30 cellular contexts compared by ENCODE assay signal in the genomic region with DNA sequence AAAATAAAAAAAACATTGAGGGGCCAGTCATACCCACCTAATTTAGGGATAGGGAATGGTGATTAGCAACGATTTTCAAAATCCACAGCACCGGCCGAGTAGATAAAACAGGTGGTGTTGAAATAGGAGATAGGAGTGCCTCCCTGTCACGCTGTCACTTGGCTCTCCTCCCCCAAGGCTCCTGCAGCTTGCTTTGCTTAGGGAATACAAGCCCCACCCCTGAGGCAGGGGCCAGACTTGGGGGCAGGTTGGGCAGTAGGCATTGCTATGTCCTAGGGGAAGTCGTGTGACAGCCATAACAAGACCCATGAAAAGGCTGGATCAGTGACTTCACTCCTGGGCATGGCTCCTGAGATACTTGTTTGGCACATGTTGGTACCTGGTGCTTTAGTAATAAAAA. TPM values are rescaled to one million over a fixed set of nuclear protein-coding genes. Genes with fewer than 3 reads are reported as not detected.
DNase-seq lines count a peak whose midpoint lies in the region; ATAC-seq, FAIRE-seq and TF ChIP-seq lines count a peak whose summit lies in the region.
"Had no signal": no experiment of that assay in that cellular context is flagged by ENCODE, and none has a peak within 500 bp of the region (broad histone marks: within the 10 kb centered on the region; RNA-seq: fewer than 3 reads in every experiment).

No MANE protein-coding gene starts in this region.

- H3K9me3 ChIP-seq in GM12878 (replicated peaks; ENCODE audit: control insufficient read depth, insufficient read depth, low read length) (no peaks in the 10 kb centered on the region), adrenal gland (replicated peaks in 1 of 3) (no peaks in the 10 kb centered on the region)
- H3K9me3 ChIP-seq: A549; BLaER1 treated with 17β-estradiol and CSF1 and Interleukin-3, amounts not matched to agents 10 nM and 100 nM; Caco-2; HAP-1; SJSA1 had no signal

- no peak overlapping the region for H3K4me3 Mint-ChIP-seq in osteocyte (ENCODE audit: unreplicated experiment)
- H3K4me3 Mint-ChIP-seq: CD4-positive, alpha-beta memory T cell; HFFc6 had no signal

- RAD21 ChIA-PET in GM12878 (lab: Charles Lee; ENCODE audit: unreplicated experiment), result interaction anchor here (0.6 kb wide), 1 partner anchor 142 kb away, joined by 3 read pairs; no protein-coding TSS in a partner anchor

- SMC1A ChIA-PET in GM12878 (lab: Charles Lee; ENCODE audit: uncharacterized antibody, unreplicated experiment), result interaction anchor here (1.1 to 1.2 kb wide), 3 partner anchors 20 to 50 kb away, joined by 3 to 4 read pairs (median 3); no protein-coding TSS in a partner anchor

- no peak overlapping the region for H3K9ac ChIP-seq in GM12878 (ENCODE audit: control insufficient read depth, insufficient read depth, low read length)
- H3K9ac ChIP-seq: KMS-11 had no signal

- in situ Hi-C loops in GM12878 (cut with MboI), result no loop called here

- H3K79me2 ChIP-seq in GM12878 (ENCODE audit: control insufficient read depth, insufficient read depth, low read length), result no peaks in the 10 kb centered on the region

- no peak for TF ChIP-seq EP300 in GM12878 (IDR thresholded peaks at IDR 0.05; ENCODE audit: borderline replicate concordance in 1 of 2, control insufficient read depth in 1 of 2, low read depth in 2 of 2, low read length in 2 of 2)

- FAIRE-seq in GM12878 (lab: Jason Lieb, UNC), result no peak
- FAIRE-seq: A549, GM12891 had no signal

- CTCF ChIA-PET in RWPE1 (lab: Yijun Ruan, JAX), result interaction anchor here (1.5 kb wide), 1 partner anchor 73 kb away, joined by 3 read pairs; no protein-coding TSS in a partner anchor
- CTCF ChIA-PET in GM12878 (lab: Yijun Ruan, JAX), result interaction anchor here (0.8 to 1.8 kb wide), 2 partner anchors 19 to 50 kb away, joined by 3 to 4 read pairs; no protein-coding TSS in a partner anchor

- no peaks in the 10 kb centered on the region for H3K27me3 Mint-ChIP-seq in osteocyte (ENCODE audit: unreplicated experiment)
- H3K27me3 Mint-ChIP-seq: CD4-positive, alpha-beta memory T cell had no signal

- H4K20me1 ChIP-seq in GM12878 (ENCODE audit: control insufficient read depth, insufficient read depth), result no peaks in the 10 kb centered on the region

- 96% methylated on average over 5 of the region's 5 CpGs for WGBS in GM12878 (ENCODE audit: insufficient coverage, insufficient replicate concordance, low lambda C conversion rate, missing lambda C conversion rate)
- WGBS in adrenal gland, 4 donors, result 74 to 81% (median 77%) methylated on average over 5 of the region's 5 CpGs

- H3K27ac Mint-ChIP-seq in osteocyte (ENCODE audit: unreplicated experiment), result peak overlapping the region; percentile 31
- H3K27ac Mint-ChIP-seq: HFFc6 had no signal

- no peak for ATAC-seq in GM12878
- ATAC-seq: A549 had no signal

- H3K36me3 ChIP-seq in GM12878 (ENCODE audit: control insufficient read depth in 2 of 2, insufficient read depth in 2 of 2, low read length in 1 of 2) (peaks cover 29 to 42% of the 10 kb centered on the region in 2 experiments; a peak in 3 of 4 replicates), adrenal gland (replicated peaks in 1 of 2) (peaks cover 0 to 94% of the 10 kb centered on the region in 2 donors)

- H3K4me3 ChIP-seq in GM12878 (no peak overlapping the region), adrenal gland (no peak overlapping the region)
- H3K4me3 ChIP-seq: A549; BLaER1 treated with 17β-estradiol and CSF1 and Interleukin-3, amounts not matched to agents 10 nM and 100 nM; HAP-1; PC-9; SJSA1 had no signal

- H2AFZ ChIP-seq in GM12878 (ENCODE audit: control insufficient read depth, low read depth, low read length), result no peak overlapping the region
- H2AFZ ChIP-seq: PC-9 had no signal

- H3K4me2 ChIP-seq in GM12878 (ENCODE audit: control insufficient read depth, insufficient read depth), result no peak overlapping the region
- H3K4me2 ChIP-seq: A549; BLaER1 treated with 17β-estradiol and CSF1 and Interleukin-3, amounts not matched to agents 10 nM and 100 nM; KMS-11; PC-9 had no signal

- TF ChIP-seq RAD21 in GM12878 (IDR thresholded peaks at IDR 0.05; ENCODE audit: insufficient read depth, low read depth, low read length), result no peak

- H3K27me3 ChIP-seq in GM12878 (replicated peaks in 1 of 2; ENCODE audit: control insufficient read depth in 2 of 2, insufficient read depth in 2 of 2, low read length in 1 of 2), result no peaks in the 10 kb centered on the region
- no peaks in the 10 kb centered on the region for H3K27me3 ChIP-seq in adrenal gland
- H3K27me3 ChIP-seq: BLaER1 treated with 17β-estradiol and CSF1 and Interleukin-3, amounts not matched to agents 10 nM and 100 nM; SJSA1 had no signal

- H3K4me1 Mint-ChIP-seq in osteocyte (ENCODE audit: unreplicated experiment), result no peaks in the 10 kb centered on the region

- H3K4me1 ChIP-seq in GM12878 (ENCODE audit: control insufficient read depth, insufficient read depth, low read length) (no peaks in the 10 kb centered on the region), adrenal gland (replicated peaks in 1 of 2) (no peaks in the 10 kb centered on the region)
- H3K4me1 ChIP-seq: A549, Caco-2, HAP-1, SJSA1 had no signal

- TF ChIP-seq POLR2A in GM12878 (IDR thresholded peaks at IDR 0.05; ENCODE audit: low read depth, low read length) (no peak), adrenal gland (IDR thresholded peaks at IDR 0.05) (no peak)

- peaks cover 58% of the 10 kb centered on the region for H3K36me3 Mint-ChIP-seq in osteocyte (ENCODE audit: unreplicated experiment)

- DNase-seq in RWPE1 (ENCODE audit: low spot score), result no peak
- no peak for DNase-seq in GM12878 (ENCODE audit: low read depth, low spot score)
- DNase-seq in osteocyte (ENCODE audit: extremely low spot score, unreplicated experiment), result no peak
- no peak for DNase-seq in NOMO-1 (lab: John Stamatoyannopoulos, UW; ENCODE audit: unreplicated experiment in 2 of 2)
- DNase-seq in adrenal gland, result no peak
- DNase-seq: AML-193; Caco-2; DMS 273 treated with DMSO at 0.1 percent for 48 hours; DMS79; EL; GDM1; GOT3; HFFc6; IMR-90; MM.1S; NCI-H2029; NCI-H446 treated with DMSO at 0.1 percent for 48 hours; NCI-H526; NCI-H82; NK-92 treated with Interleukin-12 subunit alpha and Interleukin-12 subunit beta, amount 100 ng/mL, for 24 hours; PC-9; Right ventricle myocardium superior had no signal

- TF ChIP-seq CTCF in RWPE1 (conservative IDR thresholded peaks at IDR 0.05; ENCODE audit: low read depth) (no peak), GM12878 (IDR thresholded peaks at IDR 0.05 in 2 of 3, conservative IDR thresholded peaks at IDR 0.05 in 1 of 3; ENCODE audit: control insufficient read depth in 2 of 3, extremely low read depth in 1 of 3, insufficient read depth in 1 of 3, low read depth in 3 of 3, low read length in 3 of 3) (no peak), osteocyte (IDR thresholded peaks at IDR 0.05) (no peak), adrenal gland (IDR thresholded peaks at IDR 0.05) (no peak)

- POLR2A ChIA-PET in RWPE1 (lab: Yijun Ruan, JAX; ENCODE audit: low non-redundant PET), result no interaction called here
- POLR2A ChIA-PET in GM12878 (lab: Charles Lee), result no interaction called here

- H3K9me3 Mint-ChIP-seq in osteocyte (ENCODE audit: unreplicated experiment), result no peaks in the 10 kb centered on the region
- H3K9me3 Mint-ChIP-seq: CD4-positive, alpha-beta memory T cell; HFFc6 had no signal

- intact Hi-C loops in GM12878 (cut with micrococcal nuclease; ENCODE audit: unreplicated experiment), result no loop called here
- intact Hi-C loops in adrenal gland (cut with DNase I), result loop anchor here in 1 of 2 donors (2.0 kb wide), 1 partner anchor 51 kb away; a partner anchor contains a TSS

- H3K27ac ChIP-seq in RWPE1, result peak overlapping the region; percentile 35
- no peak overlapping the region for H3K27ac ChIP-seq in GM12878 (ENCODE audit: control insufficient read depth, insufficient read depth)
- H3K27ac ChIP-seq in adrenal gland, result no peak overlapping the region
- H3K27ac ChIP-seq: A549; BLaER1 treated with 17β-estradiol and CSF1 and Interleukin-3, amounts not matched to agents 10 nM and 100 nM; KMS-11; PC-9; SJSA1 had no signal

- BruUV-seq in GM12878 (replicated peaks; lab: Mats Ljungman, UMichigan), result no TSS peak

RNA-seq across cellular contexts. Expression of a gene that starts 25.8 kb away (rescaled TPM):
- total RNA-seq in GM12878 (2013; cell fraction: nucleolus; rRNA removed), result 174 and 219 TPM in 2 replicates
- 25.6 and 28.9 TPM in 2 replicates for total RNA-seq in GM12878 (2014; rRNA removed)
- 12.0 and 12.5 TPM in 2 replicates for total RNA-seq in GM12878 (2014; rRNA removed; fragmentation: Illumina TruSeq; extraction: Trizol)
- 111 and 121 TPM in 2 replicates for total RNA-seq in GM12878 (2021)
- 68.9 TPM for polyA plus RNA-seq in GM12878 (2011; ENCODE audit: low read depth)
- polyA plus RNA-seq in GM12878 (2011; rRNA removed), result 7.9 and 19.3 TPM in 2 replicates
- 26.4 and 47.8 TPM in 2 replicates for polyA plus RNA-seq in GM12878 (2011; cell fraction: cytosol; rRNA removed)
- polyA plus RNA-seq in GM12878 (2011; cell fraction: nucleus; rRNA removed), result 84.9 and 129 TPM in 2 replicates
- polyA plus RNA-seq in GM12878 (2012), result 74.8 and 80.1 TPM in 2 replicates
- 47.6 and 57.7 TPM in 2 replicates for polyA plus RNA-seq in GM12878 (2014; fragmentation: Illumina TruSeq; extraction: Trizol)
- polyA plus RNA-seq in GM12878 (2014; fragmentation: Nextera tagmentation; extraction: Ambion mirVana), result 1 to 10 TPM; 1.7 to 2.8 TPM
- polyA plus RNA-seq in GM12878 (2014; rRNA removed), result 37.8 and 45.5 TPM in 2 replicates
- 10 to 100 TPM; 88.2 to 95.0 TPM for polyA plus RNA-seq in GM12878 (2016; fragmentation: Nextera tagmentation; extraction: Ambion mirVana)
- polyA minus RNA-seq in GM12878 (2011; rRNA and poly(A)+ RNA removed), result 99.0 and 179 TPM in 2 replicates
- 87.3 and 103 TPM in 2 replicates for polyA minus RNA-seq in GM12878 (2011; cell fraction: cytosol; rRNA and poly(A)+ RNA removed)
- polyA minus RNA-seq in GM12878 (2011; cell fraction: nucleus; rRNA and poly(A)+ RNA removed), result 91.4 and 180 TPM in 2 replicates
- 148 and 149 TPM in 2 replicates for total RNA-seq in osteocyte
- 100 to 1,000 TPM in 5 of 8 donors, 10 to 100 TPM in 3; 84.2 to 172 (median 118) TPM for total RNA-seq in adrenal gland
- polyA plus RNA-seq in adrenal gland, result 10 to 100 TPM; 19.3 to 80.4 (median 58.7) TPM

RNA-seq across cellular contexts. Expression of a gene that starts 28.7 kb away (rescaled TPM):
- total RNA-seq in GM12878 (2013; cell fraction: nucleolus; rRNA removed), result not detected in 2 replicates
- total RNA-seq in GM12878 (2014; rRNA removed) (not detected in 2 replicates), GM12878 (2014; rRNA removed; fragmentation: Illumina TruSeq; extraction: Trizol) (not detected in 2 replicates), GM12878 (2021) (not detected in 2 replicates), osteocyte (not detected in 2 replicates), adrenal gland (not detected)
- polyA plus RNA-seq in GM12878 (2011; ENCODE audit: low read depth), result not detected
- polyA plus RNA-seq in GM12878 (2011; rRNA removed) (not detected in 2 replicates), GM12878 (2014; fragmentation: Illumina TruSeq; extraction: Trizol) (not detected in 2 replicates), GM12878 (2014; fragmentation: Nextera tagmentation; extraction: Ambion mirVana) (not detected), GM12878 (2014; rRNA removed) (not detected in 2 replicates), GM12878 (2016; fragmentation: Nextera tagmentation; extraction: Ambion mirVana) (under 1 TPM in 1 of 2 experiments, not detected in 1; 0.20 TPM), adrenal gland (under 1 TPM in 1 of 3 donors, not detected in 2; 0.24 TPM)
- polyA plus RNA-seq in GM12878 (2011; cell fraction: cytosol; rRNA removed), result not detected in 2 replicates
- not detected in 2 replicates for polyA plus RNA-seq in GM12878 (2011; cell fraction: nucleus; rRNA removed)
- 0.13 and 0.18 TPM in 2 replicates for polyA plus RNA-seq in GM12878 (2012)
- polyA minus RNA-seq in GM12878 (2011; rRNA and poly(A)+ RNA removed), result 0.10 TPM in 1 of 2 replicates, not detected in the other
- polyA minus RNA-seq in GM12878 (2011; cell fraction: cytosol; rRNA and poly(A)+ RNA removed), result not detected in 2 replicates
- polyA minus RNA-seq in GM12878 (2011; cell fraction: nucleus; rRNA and poly(A)+ RNA removed), result not detected in 2 replicates
- total RNA-seq: Caco-2; CD4-positive, alpha-beta memory T cell; HFFc6; IMR-90; PC-9; Right ventricle myocardium superior; RPMI7951; SJSA1 had no signal
- polyA plus RNA-seq: A549; CD4-positive, alpha-beta memory T cell; IMR-90 had no signal

RNA-seq across cellular contexts. Expression of a gene that starts 30.5 kb away (rescaled TPM):
- 26.9 and 29.2 TPM in 2 replicates for total RNA-seq in GM12878 (2013; cell fraction: nucleolus; rRNA removed)
- 7.6 and 8.3 TPM in 2 replicates for total RNA-seq in GM12878 (2014; rRNA removed)
- 6.1 and 6.2 TPM in 2 replicates for total RNA-seq in GM12878 (2014; rRNA removed; fragmentation: Illumina TruSeq; extraction: Trizol)
- total RNA-seq in GM12878 (2021), result 14.9 and 15.1 TPM in 2 replicates
- polyA plus RNA-seq in GM12878 (2011; ENCODE audit: low read depth), result 6.7 TPM
- polyA plus RNA-seq in GM12878 (2011; rRNA removed), result 7.6 and 8.9 TPM in 2 replicates
- 8.8 and 9.3 TPM in 2 replicates for polyA plus RNA-seq in GM12878 (2011; cell fraction: cytosol; rRNA removed)
- polyA plus RNA-seq in GM12878 (2011; cell fraction: nucleus; rRNA removed), result 26.2 and 29.9 TPM in 2 replicates
- 14.6 and 15.8 TPM in 2 replicates for polyA plus RNA-seq in GM12878 (2012)
- polyA plus RNA-seq in GM12878 (2014; fragmentation: Illumina TruSeq; extraction: Trizol), result 9.2 and 9.4 TPM in 2 replicates
- polyA plus RNA-seq in GM12878 (2014; fragmentation: Nextera tagmentation; extraction: Ambion mirVana), result 1 to 10 TPM; 2.0 to 3.0 TPM
- 8.9 and 9.7 TPM in 2 replicates for polyA plus RNA-seq in GM12878 (2014; rRNA removed)
- 1 to 10 TPM; 4.3 to 4.6 TPM for polyA plus RNA-seq in GM12878 (2016; fragmentation: Nextera tagmentation; extraction: Ambion mirVana)
- 8.7 and 14.0 TPM in 2 replicates for polyA minus RNA-seq in GM12878 (2011; rRNA and poly(A)+ RNA removed)
- polyA minus RNA-seq in GM12878 (2011; cell fraction: cytosol; rRNA and poly(A)+ RNA removed), result 4.5 and 4.8 TPM in 2 replicates
- polyA minus RNA-seq in GM12878 (2011; cell fraction: nucleus; rRNA and poly(A)+ RNA removed), result 7.0 and 12.9 TPM in 2 replicates
- total RNA-seq in osteocyte, result 47.9 and 49.7 TPM in 2 replicates
- total RNA-seq in adrenal gland, result 100 to 1,000 TPM in 1 of 8 donors, 10 to 100 TPM in 7; 54.0 to 111 (median 76.4) TPM
- 10 to 100 TPM; 30.0 to 59.6 (median 54.6) TPM for polyA plus RNA-seq in adrenal gland

RNA-seq across cellular contexts. Expression of a gene that starts 38.9 kb away (rescaled TPM):
- 1.0 TPM in 2 replicates for total RNA-seq in GM12878 (2013; cell fraction: nucleolus; rRNA removed)
- total RNA-seq in GM12878 (2014; rRNA removed) (4.3 and 5.8 TPM in 2 replicates), GM12878 (2014; rRNA removed; fragmentation: Illumina TruSeq; extraction: Trizol) (2.9 and 3.2 TPM in 2 replicates), GM12878 (2021) (6.7 and 7.0 TPM in 2 replicates), osteocyte (14.6 and 15.0 TPM in 2 replicates), adrenal gland (100 to 1,000 TPM in 2 of 8 donors, 10 to 100 TPM in 6; 18.8 to 134 (median 54.7) TPM)
- 3.0 TPM for polyA plus RNA-seq in GM12878 (2011; ENCODE audit: low read depth)
- polyA plus RNA-seq in GM12878 (2011; rRNA removed) (1.3 and 2.5 TPM in 2 replicates), GM12878 (2014; fragmentation: Illumina TruSeq; extraction: Trizol) (1.1 and 2.6 TPM in 2 replicates), GM12878 (2014; fragmentation: Nextera tagmentation; extraction: Ambion mirVana) (under 1 TPM; 0.32 to 0.53 TPM), GM12878 (2014; rRNA removed) (5.0 and 5.1 TPM in 2 replicates), GM12878 (2016; fragmentation: Nextera tagmentation; extraction: Ambion mirVana) (1 to 10 TPM; 1.2 to 1.6 TPM), adrenal gland (10 to 100 TPM; 18.8 to 70.8 (median 65.6) TPM)
- polyA plus RNA-seq in GM12878 (2011; cell fraction: cytosol; rRNA removed), result 3.5 and 4.0 TPM in 2 replicates
- 1.2 and 1.8 TPM in 2 replicates for polyA plus RNA-seq in GM12878 (2011; cell fraction: nucleus; rRNA removed)
- 4.3 and 7.2 TPM in 2 replicates for polyA plus RNA-seq in GM12878 (2012)
- 0.62 and 2.3 TPM in 2 replicates for polyA minus RNA-seq in GM12878 (2011; rRNA and poly(A)+ RNA removed)
- 0.94 TPM in 1 of 2 replicates, not detected in the other for polyA minus RNA-seq in GM12878 (2011; cell fraction: cytosol; rRNA and poly(A)+ RNA removed)
- polyA minus RNA-seq in GM12878 (2011; cell fraction: nucleus; rRNA and poly(A)+ RNA removed), result not detected in 2 replicates
- total RNA-seq: Caco-2 had no signal

RNA-seq across cellular contexts. Expression of a gene that starts 48.6 kb away (rescaled TPM):
- total RNA-seq in GM12878 (2013; cell fraction: nucleolus; rRNA removed), result 13.9 and 18.6 TPM in 2 replicates
- 7.6 and 9.3 TPM in 2 replicates for total RNA-seq in GM12878 (2014; rRNA removed)
- total RNA-seq in GM12878 (2014; rRNA removed; fragmentation: Illumina TruSeq; extraction: Trizol), result 6.0 and 6.1 TPM in 2 replicates
- total RNA-seq in GM12878 (2021), result 14.5 and 14.6 TPM in 2 replicates
- polyA plus RNA-seq in GM12878 (2011; ENCODE audit: low read depth), result 7.1 TPM
- 10.0 and 11.3 TPM in 2 replicates for polyA plus RNA-seq in GM12878 (2011; rRNA removed)
- 9.6 and 11.2 TPM in 2 replicates for polyA plus RNA-seq in GM12878 (2011; cell fraction: cytosol; rRNA removed)
- polyA plus RNA-seq in GM12878 (2011; cell fraction: nucleus; rRNA removed), result 39.8 and 46.6 TPM in 2 replicates
- 7.7 and 8.9 TPM in 2 replicates for polyA plus RNA-seq in GM12878 (2012)
- 10.0 and 10.8 TPM in 2 replicates for polyA plus RNA-seq in GM12878 (2014; fragmentation: Illumina TruSeq; extraction: Trizol)
- under 1 TPM; 0.56 to 0.84 TPM for polyA plus RNA-seq in GM12878 (2014; fragmentation: Nextera tagmentation; extraction: Ambion mirVana)
- 10.7 and 12.1 TPM in 2 replicates for polyA plus RNA-seq in GM12878 (2014; rRNA removed)
- polyA plus RNA-seq in GM12878 (2016; fragmentation: Nextera tagmentation; extraction: Ambion mirVana), result 10 to 100 TPM in 1 of 2 experiments, 1 to 10 TPM in 1; 9.4 to 10.2 TPM
- polyA minus RNA-seq in GM12878 (2011; rRNA and poly(A)+ RNA removed), result 5.6 and 6.7 TPM in 2 replicates
- 2.2 and 4.0 TPM in 2 replicates for polyA minus RNA-seq in GM12878 (2011; cell fraction: cytosol; rRNA and poly(A)+ RNA removed)
- 10.5 and 14.1 TPM in 2 replicates for polyA minus RNA-seq in GM12878 (2011; cell fraction: nucleus; rRNA and poly(A)+ RNA removed)
- 1.3 and 1.5 TPM in 2 replicates for total RNA-seq in osteocyte
- total RNA-seq in adrenal gland, result 10 to 100 TPM; 25.0 to 75.2 (median 50.0) TPM
- 10 to 100 TPM; 19.4 to 39.1 (median 25.2) TPM for polyA plus RNA-seq in adrenal gland
- total RNA-seq: IMR-90 had no signal
